Comparison of ENCODE assay signal across 2 cellular contexts in the genomic region with DNA sequence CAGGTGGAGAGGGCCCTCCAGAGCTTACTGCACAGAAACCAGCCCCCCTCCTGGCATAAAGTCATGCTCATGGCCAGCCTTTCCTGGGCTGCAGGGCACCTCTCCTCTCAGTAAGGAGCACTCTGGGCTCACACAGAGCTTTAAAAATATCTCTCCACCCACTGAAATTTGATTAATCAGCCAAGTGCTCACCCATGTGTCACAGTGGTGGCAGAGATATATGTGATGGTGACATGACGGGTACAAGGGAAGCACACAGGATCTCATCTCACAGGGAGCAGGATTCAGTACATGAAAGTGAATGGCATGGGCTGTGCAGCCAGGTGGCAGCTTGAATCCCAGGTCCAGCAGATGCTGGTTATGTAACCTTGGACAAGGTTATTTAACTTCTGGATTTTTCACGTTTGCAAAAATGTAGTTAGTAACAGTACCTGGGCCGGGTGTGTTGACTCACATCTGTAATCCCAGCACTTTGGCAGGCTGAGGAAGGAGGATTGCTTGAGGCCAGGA.
TF ChIP-seq lines count a peak whose summit lies in the region.

No MANE protein-coding gene starts in this region.

TF ChIP-seq in IMR-90, 13 proteins besides CTCF, POLR2A, EP300 and RAD21:
- TF ChIP-seq BHLHE40 (IDR thresholded peaks at IDR 0.05; ENCODE audit: low read depth, low read length) (no peak), MXI1 (IDR thresholded peaks at IDR 0.05; ENCODE audit: borderline replicate concordance, low read depth, low read length) (no peak), RCOR1 (IDR thresholded peaks at IDR 0.05; ENCODE audit: insufficient replicate concordance, low read length) (no peak), FOS (IDR thresholded peaks at IDR 0.05; ENCODE audit: low read depth, low read length) (no peak), RFX5 (IDR thresholded peaks at IDR 0.05; ENCODE audit: low read depth, low read length) (no peak), CHD1 (IDR thresholded peaks at IDR 0.05; ENCODE audit: low read depth, low read length) (no peak), CEBPB (IDR thresholded peaks at IDR 0.05; ENCODE audit: low read depth, low read length) (no peak), MAZ (IDR thresholded peaks at IDR 0.05; ENCODE audit: borderline replicate concordance, low read depth, low read length) (no peak), SMC3 (IDR thresholded peaks at IDR 0.05; ENCODE audit: low read depth, low read length) (no peak), NFE2L2 (IDR thresholded peaks at IDR 0.05; ENCODE audit: low read depth, low read length) (no peak), MAFK (IDR thresholded peaks at IDR 0.05; ENCODE audit: low read depth, low read length) (no peak)
- TF ChIP-seq, protein P1, sequence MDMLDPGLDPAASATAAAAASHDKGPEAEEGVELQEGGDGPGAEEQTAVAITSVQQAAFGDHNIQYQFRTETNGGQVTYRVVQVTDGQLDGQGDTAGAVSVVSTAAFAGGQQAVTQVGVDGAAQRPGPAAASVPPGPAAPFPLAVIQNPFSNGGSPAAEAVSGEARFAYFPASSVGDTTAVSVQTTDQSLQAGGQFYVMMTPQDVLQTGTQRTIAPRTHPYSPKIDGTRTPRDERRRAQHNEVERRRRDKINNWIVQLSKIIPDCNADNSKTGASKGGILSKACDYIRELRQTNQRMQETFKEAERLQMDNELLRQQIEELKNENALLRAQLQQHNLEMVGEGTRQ (IDR thresholded peaks at IDR 0.05; ENCODE audit: low read depth, low read length) = no peak
- TF ChIP-seq, protein P2, sequence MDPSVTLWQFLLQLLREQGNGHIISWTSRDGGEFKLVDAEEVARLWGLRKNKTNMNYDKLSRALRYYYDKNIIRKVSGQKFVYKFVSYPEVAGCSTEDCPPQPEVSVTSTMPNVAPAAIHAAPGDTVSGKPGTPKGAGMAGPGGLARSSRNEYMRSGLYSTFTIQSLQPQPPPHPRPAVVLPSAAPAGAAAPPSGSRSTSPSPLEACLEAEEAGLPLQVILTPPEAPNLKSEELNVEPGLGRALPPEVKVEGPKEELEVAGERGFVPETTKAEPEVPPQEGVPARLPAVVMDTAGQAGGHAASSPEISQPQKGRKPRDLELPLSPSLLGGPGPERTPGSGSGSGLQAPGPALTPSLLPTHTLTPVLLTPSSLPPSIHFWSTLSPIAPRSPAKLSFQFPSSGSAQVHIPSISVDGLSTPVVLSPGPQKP (IDR thresholded peaks at IDR 0.05; ENCODE audit: borderline replicate concordance, low read depth, low read length) = no peak

TF ChIP-seq in H1, 55 proteins besides CTCF, POLR2A, EP300 and RAD21:
- TF ChIP-seq SIRT6 (IDR thresholded peaks at IDR 0.05; ENCODE audit: low read length) = no peak
- no peak for TF ChIP-seq GABPA (IDR thresholded peaks at IDR 0.05; ENCODE audit: borderline replicate concordance, insufficient read depth, low read length)
- TF ChIP-seq SP2 (IDR thresholded peaks at IDR 0.05; ENCODE audit: low read length) = no peak
- no peak for TF ChIP-seq MAFK (IDR thresholded peaks at IDR 0.05; ENCODE audit: low read depth, low read length)
- no peak for TF ChIP-seq CEBPB (IDR thresholded peaks at IDR 0.05; ENCODE audit: low read depth, low read length)
- TF ChIP-seq CREB1 (IDR thresholded peaks at IDR 0.05) = no peak
- no peak for TF ChIP-seq POU5F1 (IDR thresholded peaks at IDR 0.05; ENCODE audit: low read depth, low read length)
- no peak for TF ChIP-seq RBBP5 (IDR thresholded peaks at IDR 0.05; ENCODE audit: borderline replicate concordance, low read depth, low read length)
- TF ChIP-seq, protein P3, sequence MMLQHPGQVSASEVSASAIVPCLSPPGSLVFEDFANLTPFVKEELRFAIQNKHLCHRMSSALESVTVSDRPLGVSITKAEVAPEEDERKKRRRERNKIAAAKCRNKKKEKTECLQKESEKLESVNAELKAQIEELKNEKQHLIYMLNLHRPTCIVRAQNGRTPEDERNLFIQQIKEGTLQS (IDR thresholded peaks at IDR 0.05; ENCODE audit: insufficient read depth, low read depth, low read length) = no peak
- no peak for TF ChIP-seq KDM1A (IDR thresholded peaks at IDR 0.05; ENCODE audit: borderline replicate concordance, low read length)
TF ChIP-seq in H1: peak in this region for 0.
